Comparison of ENCODE assay signal across 2 cellular contexts in genomic region chr7:108537229-108537628, GRCh38.
TF ChIP-seq lines count a peak whose summit lies in the region.

No MANE protein-coding gene starts in this region.

TF ChIP-seq in K562, 482 proteins besides CTCF, POLR2A, EP300 and RAD21:
- TF ChIP-seq ZNF589 (CRISPR knock-in tag; IDR thresholded peaks at IDR 0.05; ENCODE audit: low read depth): 0 out of 2 replicates have a peak, but pooled peaks have one; percentile 55
- 0 out of 2 replicates have a peak, but pooled peaks have one; percentile 5 for TF ChIP-seq FOXJ2 (tag; IDR thresholded peaks at IDR 0.05)
- TF ChIP-seq ZNF766 (CRISPR knock-in tag; conservative IDR thresholded peaks at IDR 0.05): 0 out of 2 replicates have a peak, but pooled peaks have one; percentile 43
- no peak for TF ChIP-seq DACH1 (IDR thresholded peaks at IDR 0.05; ENCODE audit: partially characterized antibody)
- peak; percentile 43 for TF ChIP-seq NFIC (IDR thresholded peaks at IDR 0.05)

TF ChIP-seq in GM23338, 12 proteins besides CTCF, POLR2A, EP300 and RAD21:
- no peak for TF ChIP-seq NANOG (IDR thresholded peaks at IDR 0.05; ENCODE audit: borderline replicate concordance)
- TF ChIP-seq ZNF331 (CRISPR knock-in tag; IDR thresholded peaks at IDR 0.05; ENCODE audit: low read depth): no peak
- TF ChIP-seq JUNB (IDR thresholded peaks at IDR 0.05; ENCODE audit: unreplicated experiment): no peak
- TF ChIP-seq, protein P1, sequence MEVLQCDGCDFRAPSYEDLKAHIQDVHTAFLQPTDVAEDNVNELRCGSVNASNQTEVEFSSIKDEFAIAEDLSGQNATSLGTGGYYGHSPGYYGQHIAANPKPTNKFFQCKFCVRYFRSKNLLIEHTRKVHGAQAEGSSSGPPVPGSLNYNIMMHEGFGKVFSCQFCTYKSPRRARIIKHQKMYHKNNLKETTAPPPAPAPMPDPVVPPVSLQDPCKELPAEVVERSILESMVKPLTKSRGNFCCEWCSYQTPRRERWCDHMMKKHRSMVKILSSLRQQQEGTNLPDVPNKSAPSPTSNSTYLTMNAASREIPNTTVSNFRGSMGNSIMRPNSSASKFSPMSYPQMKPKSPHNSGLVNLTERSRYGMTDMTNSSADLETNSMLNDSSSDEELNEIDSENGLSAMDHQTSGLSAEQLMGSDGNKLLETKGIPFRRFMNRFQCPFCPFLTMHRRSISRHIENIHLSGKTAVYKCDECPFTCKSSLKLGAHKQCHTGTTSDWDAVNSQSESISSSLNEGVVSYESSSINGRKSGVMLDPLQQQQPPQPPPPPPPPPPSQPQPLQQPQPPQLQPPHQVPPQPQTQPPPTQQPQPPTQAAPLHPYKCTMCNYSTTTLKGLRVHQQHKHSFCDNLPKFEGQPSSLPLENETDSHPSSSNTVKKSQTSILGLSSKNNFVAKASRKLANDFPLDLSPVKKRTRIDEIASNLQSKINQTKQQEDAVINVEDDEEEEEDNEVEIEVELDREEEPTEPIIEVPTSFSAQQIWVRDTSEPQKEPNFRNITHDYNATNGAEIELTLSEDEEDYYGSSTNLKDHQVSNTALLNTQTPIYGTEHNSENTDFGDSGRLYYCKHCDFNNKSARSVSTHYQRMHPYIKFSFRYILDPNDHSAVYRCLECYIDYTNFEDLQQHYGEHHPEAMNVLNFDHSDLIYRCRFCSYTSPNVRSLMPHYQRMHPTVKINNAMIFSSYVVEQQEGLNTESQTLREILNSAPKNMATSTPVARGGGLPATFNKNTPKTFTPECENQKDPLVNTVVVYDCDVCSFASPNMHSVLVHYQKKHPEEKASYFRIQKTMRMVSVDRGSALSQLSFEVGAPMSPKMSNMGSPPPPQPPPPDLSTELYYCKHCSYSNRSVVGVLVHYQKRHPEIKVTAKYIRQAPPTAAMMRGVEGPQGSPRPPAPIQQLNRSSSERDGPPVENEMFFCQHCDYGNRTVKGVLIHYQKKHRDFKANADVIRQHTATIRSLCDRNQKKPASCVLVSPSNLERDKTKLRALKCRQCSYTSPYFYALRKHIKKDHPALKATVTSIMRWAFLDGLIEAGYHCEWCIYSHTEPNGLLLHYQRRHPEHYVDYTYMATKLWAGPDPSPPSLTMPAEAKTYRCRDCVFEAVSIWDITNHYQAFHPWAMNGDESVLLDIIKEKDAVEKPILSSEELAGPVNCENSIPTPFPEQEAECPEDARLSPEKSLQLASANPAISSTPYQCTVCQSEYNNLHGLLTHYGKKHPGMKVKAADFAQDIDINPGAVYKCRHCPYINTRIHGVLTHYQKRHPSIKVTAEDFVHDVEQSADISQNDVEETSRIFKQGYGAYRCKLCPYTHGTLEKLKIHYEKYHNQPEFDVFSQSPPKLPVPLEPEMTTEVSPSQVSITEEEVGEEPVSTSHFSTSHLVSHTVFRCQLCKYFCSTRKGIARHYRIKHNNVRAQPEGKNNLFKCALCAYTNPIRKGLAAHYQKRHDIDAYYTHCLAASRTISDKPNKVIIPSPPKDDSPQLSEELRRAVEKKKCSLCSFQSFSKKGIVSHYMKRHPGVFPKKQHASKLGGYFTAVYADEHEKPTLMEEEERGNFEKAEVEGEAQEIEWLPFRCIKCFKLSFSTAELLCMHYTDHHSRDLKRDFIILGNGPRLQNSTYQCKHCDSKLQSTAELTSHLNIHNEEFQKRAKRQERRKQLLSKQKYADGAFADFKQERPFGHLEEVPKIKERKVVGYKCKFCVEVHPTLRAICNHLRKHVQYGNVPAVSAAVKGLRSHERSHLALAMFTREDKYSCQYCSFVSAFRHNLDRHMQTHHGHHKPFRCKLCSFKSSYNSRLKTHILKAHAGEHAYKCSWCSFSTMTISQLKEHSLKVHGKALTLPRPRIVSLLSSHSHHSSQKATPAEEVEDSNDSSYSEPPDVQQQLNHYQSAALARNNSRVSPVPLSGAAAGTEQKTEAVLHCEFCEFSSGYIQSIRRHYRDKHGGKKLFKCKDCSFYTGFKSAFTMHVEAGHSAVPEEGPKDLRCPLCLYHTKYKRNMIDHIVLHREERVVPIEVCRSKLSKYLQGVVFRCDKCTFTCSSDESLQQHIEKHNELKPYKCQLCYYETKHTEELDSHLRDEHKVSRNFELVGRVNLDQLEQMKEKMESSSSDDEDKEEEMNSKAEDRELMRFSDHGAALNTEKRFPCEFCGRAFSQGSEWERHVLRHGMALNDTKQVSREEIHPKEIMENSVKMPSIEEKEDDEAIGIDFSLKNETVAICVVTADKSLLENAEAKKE (CRISPR knock-in tag; IDR thresholded peaks at IDR 0.05): no peak
- no peak for TF ChIP-seq REST (IDR thresholded peaks at IDR 0.05; ENCODE audit: unreplicated experiment)
- TF ChIP-seq, protein P2, sequence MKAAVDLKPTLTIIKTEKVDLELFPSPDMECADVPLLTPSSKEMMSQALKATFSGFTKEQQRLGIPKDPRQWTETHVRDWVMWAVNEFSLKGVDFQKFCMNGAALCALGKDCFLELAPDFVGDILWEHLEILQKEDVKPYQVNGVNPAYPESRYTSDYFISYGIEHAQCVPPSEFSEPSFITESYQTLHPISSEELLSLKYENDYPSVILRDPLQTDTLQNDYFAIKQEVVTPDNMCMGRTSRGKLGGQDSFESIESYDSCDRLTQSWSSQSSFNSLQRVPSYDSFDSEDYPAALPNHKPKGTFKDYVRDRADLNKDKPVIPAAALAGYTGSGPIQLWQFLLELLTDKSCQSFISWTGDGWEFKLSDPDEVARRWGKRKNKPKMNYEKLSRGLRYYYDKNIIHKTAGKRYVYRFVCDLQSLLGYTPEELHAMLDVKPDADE (IDR thresholded peaks at IDR 0.05): no peak
- TF ChIP-seq CREB1 (CRISPR knock-in tag; IDR thresholded peaks at IDR 0.05; ENCODE audit: low read depth): no peak
- TF ChIP-seq EZH2 (IDR thresholded peaks at IDR 0.05; ENCODE audit: low read depth, unreplicated experiment): no peak
- TF ChIP-seq EZH2phosphoT487 (IDR thresholded peaks at IDR 0.05; ENCODE audit: unreplicated experiment): no peak
- TF ChIP-seq STAT1 (IDR thresholded peaks at IDR 0.05; ENCODE audit: unreplicated experiment): no peak
- TF ChIP-seq ZNF114 (CRISPR knock-in tag; IDR thresholded peaks at IDR 0.05): no peak
